8 cellular contexts compared by ENCODE assay signal in the genomic region with DNA sequence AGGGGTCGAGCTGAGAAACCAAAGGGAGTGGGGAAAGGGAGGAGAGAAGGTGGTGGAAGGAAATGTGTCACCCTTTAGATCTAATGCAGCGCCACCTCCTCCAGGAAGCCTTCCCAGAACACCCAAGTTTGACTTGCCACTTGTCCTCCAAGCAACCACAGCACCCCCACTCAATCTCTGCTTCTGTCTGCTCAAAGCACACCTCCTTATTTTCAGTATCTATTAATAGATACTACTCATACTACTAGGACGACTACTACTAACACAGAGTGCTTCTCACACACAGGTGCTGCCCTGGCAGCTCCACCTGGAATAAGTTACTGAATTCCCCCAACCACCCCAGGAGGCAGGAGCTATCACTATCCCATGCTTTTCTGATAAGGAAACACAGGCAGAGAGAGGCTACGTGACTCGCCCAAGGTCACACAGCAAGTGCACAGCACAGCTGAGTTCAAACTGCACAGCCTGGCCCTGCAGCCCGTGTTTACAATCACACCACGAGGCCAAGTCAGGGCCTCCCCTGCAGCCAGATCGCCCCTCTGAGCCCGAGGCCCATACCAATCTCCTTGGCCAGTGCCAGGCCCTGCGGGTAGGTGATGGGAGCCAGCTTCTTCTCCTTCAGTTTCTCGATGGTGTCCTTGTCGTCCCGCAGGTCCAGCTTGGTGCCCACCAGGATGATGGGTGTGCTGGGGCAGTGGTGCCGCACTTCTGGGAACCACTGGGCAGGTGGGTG. TPM values are rescaled to one million over a fixed set of nuclear protein-coding genes. Genes with fewer than 3 reads are reported as not detected.
A peak's percentile ranks its signal among the peaks of the same experiment; 100 is the strongest.
DNase-seq lines count a peak whose midpoint lies in the region; ATAC-seq lines count a peak whose summit lies in the region.

No MANE protein-coding gene starts in this region.

- POLR2A ChIA-PET in T-cell (lab: Charles Lee) = interaction anchor here in 1 of 2 donors (0.6 kb wide), 1 partner anchor 1042 kb away, joined by 3 read pairs; no protein-coding TSS in a partner anchor

- DNase-seq in T-cell (peak in 15 of 34 experiments; percentile 29 to 62 (median 50)), COLO829 (ENCODE audit: low spot score) (no peak), ecto neural progenitor cell (ENCODE audit: low spot score) (no peak), kidney glomerular epithelial cell (lab: John Stamatoyannopoulos, UW) (no peak), GOT3 (lab: John Stamatoyannopoulos, UW) (no peak)

- peak overlapping the region; percentile 97 to 99 for H3K27ac Mint-ChIP-seq in T-cell
- peak overlapping the region; percentile 94 for H3K27ac Mint-ChIP-seq in dendritic cell treated with granulocyte-macrophage colony-stimulating factor and Interleukin-4, amounts not matched to agents 40 ng/mL and 50 ng/mL, for 4 days
- H3K27ac Mint-ChIP-seq in stimulated activated naive CD8-positive, alpha-beta T cell treated with anti-CD3 and anti-CD28 coated beads, Interleukin-15, Interleukin-2, amounts not matched to agents 100 ng/mL and 50 ng/mL, for 24 hours = peak overlapping the region; percentile 98

- H3K27me3 Mint-ChIP-seq in T-cell = no peaks in the 10 kb centered on the region
- H3K27me3 Mint-ChIP-seq in dendritic cell treated with granulocyte-macrophage colony-stimulating factor and Interleukin-4, amounts not matched to agents 40 ng/mL and 50 ng/mL, for 4 days = no peaks in the 10 kb centered on the region
- H3K27me3 Mint-ChIP-seq in stimulated activated naive CD8-positive, alpha-beta T cell treated with anti-CD3 and anti-CD28 coated beads, Interleukin-15, Interleukin-2, amounts not matched to agents 100 ng/mL and 50 ng/mL, for 24 hours = no peaks in the 10 kb centered on the region

- peaks cover 36% of the 10 kb centered on the region for H3K36me3 Mint-ChIP-seq in T-cell
- H3K36me3 Mint-ChIP-seq in dendritic cell treated with granulocyte-macrophage colony-stimulating factor and Interleukin-4, amounts not matched to agents 40 ng/mL and 50 ng/mL, for 4 days (ENCODE audit: low read depth) = peaks cover 85% of the 10 kb centered on the region
- H3K36me3 Mint-ChIP-seq in stimulated activated naive CD8-positive, alpha-beta T cell treated with anti-CD3 and anti-CD28 coated beads, Interleukin-15, Interleukin-2, amounts not matched to agents 100 ng/mL and 50 ng/mL, for 24 hours (ENCODE audit: low read depth) = peaks cover 82% of the 10 kb centered on the region

- H3K4me1 Mint-ChIP-seq in T-cell = peaks cover 87 to 92% (median 89%) of the 10 kb centered on the region in 3 donors
- peaks cover 91% of the 10 kb centered on the region for H3K4me1 Mint-ChIP-seq in dendritic cell treated with granulocyte-macrophage colony-stimulating factor and Interleukin-4, amounts not matched to agents 40 ng/mL and 50 ng/mL, for 4 days (ENCODE audit: low read depth)
- peaks cover 92% of the 10 kb centered on the region for H3K4me1 Mint-ChIP-seq in stimulated activated naive CD8-positive, alpha-beta T cell treated with anti-CD3 and anti-CD28 coated beads, Interleukin-15, Interleukin-2, amounts not matched to agents 100 ng/mL and 50 ng/mL, for 24 hours (ENCODE audit: low read depth)

- H3K4me3 Mint-ChIP-seq in T-cell = peak overlapping the region; percentile 54 to 97 (median 57)
- peak overlapping the region; percentile 7 for H3K4me3 Mint-ChIP-seq in dendritic cell treated with granulocyte-macrophage colony-stimulating factor and Interleukin-4, amounts not matched to agents 40 ng/mL and 50 ng/mL, for 4 days
- peak overlapping the region; percentile 76 for H3K4me3 Mint-ChIP-seq in stimulated activated naive CD8-positive, alpha-beta T cell treated with anti-CD3 and anti-CD28 coated beads, Interleukin-15, Interleukin-2, amounts not matched to agents 100 ng/mL and 50 ng/mL, for 24 hours

- H3K9me3 Mint-ChIP-seq in T-cell = no peaks in the 10 kb centered on the region
- no peaks in the 10 kb centered on the region for H3K9me3 Mint-ChIP-seq in dendritic cell treated with granulocyte-macrophage colony-stimulating factor and Interleukin-4, amounts not matched to agents 40 ng/mL and 50 ng/mL, for 4 days
- no peaks in the 10 kb centered on the region for H3K9me3 Mint-ChIP-seq in stimulated activated naive CD8-positive, alpha-beta T cell treated with anti-CD3 and anti-CD28 coated beads, Interleukin-15, Interleukin-2, amounts not matched to agents 100 ng/mL and 50 ng/mL, for 24 hours

- ATAC-seq in GM21529 (IDR thresholded peaks at IDR 0.05; ENCODE audit: unreplicated experiment) = peak; percentile 54
- ATAC-seq in T-cell (replicated peaks in 1 of 4) = peak; percentile 1 to 15 (median 2)

- CTCF ChIA-PET in T-cell (lab: Charles Lee) = interaction anchor here (1.0 to 5.5 kb wide), 4 partner anchors 8 to 32 kb away, joined by 3 to 26 read pairs (median 4); a partner anchor contains a TSS

- intact Hi-C loops in dendritic cell treated with granulocyte-macrophage colony-stimulating factor and Interleukin-4, amounts not matched to agents 40 ng/mL and 50 ng/mL, for 4 days (cut with micrococcal nuclease) = no loop called here

RNA-seq across cellular contexts. Expression of a gene that starts 13.2 kb away (rescaled TPM):
- total RNA-seq in T-cell = 100 to 1,000 TPM; 353 to 413 (median 385) TPM

RNA-seq across cellular contexts. Expression of a gene that starts 18.6 kb away (rescaled TPM):
- total RNA-seq in T-cell = 1 to 10 TPM; 4.6 to 8.7 (median 5.3) TPM

RNA-seq across cellular contexts. Expression of a gene that starts 42.8 kb away (rescaled TPM):
- total RNA-seq in T-cell = 10 to 100 TPM in 4 of 5 donors, 1 to 10 TPM in 1; 9.0 to 26.4 (median 22.0) TPM

RNA-seq across cellular contexts. Expression of a gene that starts 51.5 kb away (rescaled TPM):
- total RNA-seq in T-cell = 100 to 1,000 TPM; 146 to 181 (median 151) TPM

Comparison
In these comparisons a context has a peak if more than half of its experiments do, and no peak if none do; other contexts are left out.
1. H3K4me3 Mint-ChIP-seq: peak in every context shown above with its lines; median percentile 76 in stimulated activated naive CD8-positive, alpha-beta T cell treated with anti-CD3 and anti-CD28 coated beads, Interleukin-15, Interleukin-2, amounts not matched to agents 100 ng/mL and 50 ng/mL, for 24 hours; 57 in T-cell; 7 in dendritic cell treated with granulocyte-macrophage colony-stimulating factor and Interleukin-4, amounts not matched to agents 40 ng/mL and 50 ng/mL, for 4 days.